In the genomic region with DNA sequence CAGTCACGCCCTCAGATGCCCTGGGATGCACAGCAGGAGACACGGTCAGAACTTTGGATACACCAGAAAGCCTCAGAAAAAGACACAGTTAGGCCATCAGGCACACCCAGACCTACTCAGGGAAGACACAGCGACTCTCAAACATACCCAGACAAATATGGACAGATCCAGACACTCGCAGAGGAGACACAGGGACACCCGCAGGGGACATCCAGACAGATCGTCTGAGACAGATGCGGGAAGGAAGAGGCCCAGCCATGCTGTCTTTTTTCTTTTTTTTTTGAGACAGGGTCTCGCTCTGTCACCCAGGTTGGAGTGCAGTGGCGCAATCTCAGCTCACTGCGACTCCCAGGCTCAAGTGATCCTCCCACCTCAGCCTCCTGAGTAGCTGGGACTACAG, we compare ENCODE assay signal across 9 cellular contexts. TPM values are rescaled to one million over a fixed set of nuclear protein-coding genes. Genes with fewer than 3 reads are reported as not detected.
"Had no signal": no experiment of that assay in that cellular context is flagged by ENCODE, and none has a peak within 500 bp of the region (broad histone marks: within the 10 kb centered on the region; RNA-seq: fewer than 3 reads in every experiment).

No MANE protein-coding gene starts in this region.

- H2AFZ ChIP-seq: GM23248 had no signal

- H3K27ac ChIP-seq: GM23248, HL-60 had no signal

- H3K4me3 ChIP-seq: GM23248, HAP-1 had no signal

- H3K9me3 ChIP-seq: HAP-1 had no signal

- ATAC-seq: HCT116, HepG2 had no signal

- DNase-seq: GM23248, GOT3, H7 had no signal

RNA-seq across cellular contexts. Expression of gene PPP1R14A, which starts 37.0 kb away (rescaled TPM):
- total RNA-seq: H4, HepG2, HT1080 had no signal
